In genomic region chr16:57859331-57859730, GRCh38 we compare ENCODE assay signal across 10 cellular contexts. TPM values are rescaled to one million over a fixed set of nuclear protein-coding genes. Genes with fewer than 3 reads are reported as not detected.
A peak's percentile ranks its signal among the peaks of the same experiment; 100 is the strongest.
DNase-seq lines count a peak whose midpoint lies in the region; FAIRE-seq and TF ChIP-seq lines count a peak whose summit lies in the region.
"Had no signal": no experiment of that assay in that cellular context is flagged by ENCODE, and none has a peak within 500 bp of the region (broad histone marks: within the 10 kb centered on the region; RNA-seq: fewer than 3 reads in every experiment).

No MANE protein-coding gene starts in this region.

- no peak for FAIRE-seq in kidney (lab: Jason Lieb, UNC)
- FAIRE-seq in frontal cortex (lab: Jason Lieb, UNC): no peak

- peak overlapping the region in 1 of 2 donors; percentile 16 for H3K27ac ChIP-seq in kidney (ENCODE audit: low read depth in 2 of 2, low read length in 2 of 2)

- DNase-seq in COR-L47 (lab: John Stamatoyannopoulos, UW) (peak; percentile 34), HFFc6 (peak; percentile 12), SW480 (ENCODE audit: low spot score) (peak; percentile 43), islet precursor cell (peak; percentile 66), medulla oblongata (ENCODE audit: extremely low spot score) (no peak), kidney (no peak), A172 (ENCODE audit: low spot score) (no peak), frontal cortex (ENCODE audit: low spot score in 2 of 2) (no peak)
- DNase-seq: NCI-H345 had no signal

- H3K4me1 ChIP-seq in kidney (ENCODE audit: control insufficient read depth in 1 of 2, insufficient read depth in 1 of 2, low read depth in 1 of 2, low read length in 2 of 2): peaks cover 0 to 2% of the 10 kb centered on the region in 2 donors

- H3K9me3 ChIP-seq in kidney (ENCODE audit: control insufficient read depth in 1 of 2, low read length in 2 of 2): no peaks in the 10 kb centered on the region

- intact Hi-C loops in kidney (cut with DNase I): no loop called here

- H3K4me3 Mint-ChIP-seq in HFFc6: no peak overlapping the region
- H3K4me3 Mint-ChIP-seq: activated naive CD8-positive, alpha-beta T cell had no signal

- TF ChIP-seq CTCF in HFFc6 (IDR thresholded peaks at IDR 0.05) (peak; percentile 64), kidney (IDR thresholded peaks at IDR 0.05; ENCODE audit: borderline replicate concordance, extremely low read depth, insufficient read depth) (no peak)

- peaks cover 2% of the 10 kb centered on the region; the same call in 1 of the 2 replicates for H3K27me3 Mint-ChIP-seq in HFFc6 (ENCODE audit: insufficient read depth)

- no peaks in the 10 kb centered on the region for H3K36me3 Mint-ChIP-seq in HFFc6 (ENCODE audit: low read depth)
- H3K36me3 Mint-ChIP-seq: activated naive CD8-positive, alpha-beta T cell had no signal

- no peak overlapping the region for H3K9ac ChIP-seq in kidney (ENCODE audit: low read length in 2 of 2)

- H3K9me3 Mint-ChIP-seq in HFFc6: no peaks in the 10 kb centered on the region

- no peak overlapping the region for H3K4me3 ChIP-seq in kidney (ENCODE audit: low read length in 2 of 2)

- peaks cover 22% of the 10 kb centered on the region for H3K4me1 Mint-ChIP-seq in HFFc6 (ENCODE audit: low read depth)

- H3K36me3 ChIP-seq in kidney (ENCODE audit: control insufficient read depth in 1 of 2, insufficient read depth in 2 of 2, low read length in 2 of 2): no peaks in the 10 kb centered on the region

- H3K27ac Mint-ChIP-seq in HFFc6: no peak overlapping the region
- H3K27ac Mint-ChIP-seq: activated naive CD8-positive, alpha-beta T cell had no signal

RNA-seq across cellular contexts. Expression of gene KIFC3, which starts 57.0 kb away (rescaled TPM):
- total RNA-seq in HFFc6 (2021; fragmentation: NEBNext Ultra II Directional; extraction: Animal tissue kit (Norgen Biotek cat#: 25700)): 10 to 100 TPM; 51.8 to 81.5 (median 72.7) TPM
- 109 TPM for total RNA-seq in kidney
- 74.9 TPM for polyA plus RNA-seq in kidney (ENCODE audit: insufficient read depth, low read depth, low replicate concordance)
- 77.9 and 90.4 TPM in 2 replicates for total RNA-seq in A172 (2014; rRNA removed; shearing (Covaris generic))
- 46.1 TPM for total RNA-seq in frontal cortex

Comparison
In these comparisons a context has a peak if more than half of its experiments do, and no peak if none do; other contexts are left out.
1. DNase-seq: peak in COR-L47 (single experiment), HFFc6 (single experiment), SW480 (single experiment) and islet precursor cell (single experiment); none in medulla oblongata (single experiment), kidney (single experiment), A172 (single experiment) and frontal cortex (0 of 2).